In genomic region chr5:76342474-76342873, GRCh38 we compare ENCODE assay signal across 1 cellular context.
TF ChIP-seq lines count a peak whose summit lies in the region.

No MANE protein-coding gene starts in this region.

TF ChIP-seq in GM23338, 12 proteins besides CTCF, POLR2A, EP300 and RAD21 (continued from another document):
- TF ChIP-seq ETS1 (IDR thresholded peaks at IDR 0.05) (no peak), ZNF331 (CRISPR knock-in tag; IDR thresholded peaks at IDR 0.05; ENCODE audit: low read depth) (no peak), STAT1 (IDR thresholded peaks at IDR 0.05; ENCODE audit: unreplicated experiment) (no peak), EZH2 (IDR thresholded peaks at IDR 0.05; ENCODE audit: low read depth, unreplicated experiment) (no peak), ZNF462 (CRISPR knock-in tag; IDR thresholded peaks at IDR 0.05) (no peak), NANOG (IDR thresholded peaks at IDR 0.05; ENCODE audit: borderline replicate concordance) (no peak), POLR2AphosphoS5 (IDR thresholded peaks at IDR 0.05; ENCODE audit: low read depth) (no peak)
TF ChIP-seq in GM23338: peak in this region for 0.
